Comparison of ENCODE assay signal across 21 cellular contexts in the genomic region with DNA sequence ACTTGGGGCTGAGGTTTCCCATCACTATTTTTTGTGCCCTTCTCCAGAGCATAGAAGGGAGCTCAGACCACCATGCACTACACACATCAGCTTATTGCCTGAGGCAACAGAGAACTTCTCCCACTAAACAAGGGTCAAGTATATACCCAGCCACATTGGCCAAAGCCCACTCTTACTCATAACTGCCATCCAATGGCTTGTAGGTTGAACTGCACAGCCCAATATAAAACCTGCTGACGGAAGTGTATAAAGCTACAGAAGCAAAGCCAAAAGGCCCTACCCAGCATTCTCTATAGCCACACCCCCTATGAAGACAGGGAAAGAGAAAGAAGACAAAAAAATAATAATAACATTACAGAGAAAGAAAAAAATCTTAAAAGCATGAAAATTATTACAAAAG.
DNase-seq lines count a peak whose midpoint lies in the region; ATAC-seq, FAIRE-seq and TF ChIP-seq lines count a peak whose summit lies in the region.
"Had no signal": no experiment of that assay in that cellular context is flagged by ENCODE, and none has a peak within 500 bp of the region (broad histone marks: within the 10 kb centered on the region; RNA-seq: fewer than 3 reads in every experiment).

No MANE protein-coding gene starts in this region.

- H2BK12ac ChIP-seq in H1 (ENCODE audit: low read depth, low read length) = no peak overlapping the region

- no peak overlapping the region for H2AFZ ChIP-seq in H1 (ENCODE audit: low read length)
- H2AFZ ChIP-seq: GM23248 had no signal

- H3K9me3 ChIP-seq in H1 (ENCODE audit: insufficient read depth in 2 of 2, low read depth in 1 of 2, low read length in 1 of 2) (0 out of 4 replicates have a peak, but pooled peaks cover 0 to 3% of the 10 kb centered on the region in 2 experiments), small intestine (ENCODE audit: control insufficient read depth, low read depth) (no peaks in the 10 kb centered on the region)
- H3K9me3 ChIP-seq: A549 had no signal

- H3K27ac ChIP-seq in H1 (ENCODE audit: low read depth, low read length) (no peak overlapping the region), small intestine (ENCODE audit: low read depth in 1 of 2, low read length in 1 of 2) (no peak overlapping the region)
- H3K27ac ChIP-seq: A549, BLaER1, GM23248 had no signal

- 93% methylated on average over 1 of the region's 1 CpG; no CpG with 5 or more reads in 1 of the 2 experiments for WGBS in H1 (ENCODE audit: extremely low coverage in 1 of 2, insufficient coverage in 1 of 2, insufficient read length in 1 of 2, insufficient replicate concordance in 2 of 2, low coverage in 1 of 2, low lambda C conversion rate in 2 of 2, missing lambda C conversion rate in 1 of 2), 2 experiments
- 87 to 100% (median 99%) methylated on average over 1 of the region's 1 CpG for WGBS in small intestine, 3 donors

- no peak overlapping the region for H4K8ac ChIP-seq in H1 (ENCODE audit: extremely low read depth, insufficient read depth, low read length)

- H2BK15ac ChIP-seq in H1 (ENCODE audit: low read length) = no peak overlapping the region

- POLR2A ChIA-PET in H1 (lab: Charles Lee; ENCODE audit: partially characterized antibody) = no interaction called here

- H4K5ac ChIP-seq in H1 (ENCODE audit: insufficient read length, low read depth, low read length) = no peak overlapping the region

- no peak for ATAC-seq in GM18858 (IDR thresholded peaks at IDR 0.05; ENCODE audit: unreplicated experiment)
- no peak for ATAC-seq in HG03039 (IDR thresholded peaks at IDR 0.05; ENCODE audit: unreplicated experiment)
- ATAC-seq: A549, GM12878, T-cell had no signal

- H3K23ac ChIP-seq in H1 (ENCODE audit: insufficient read length) = no peak overlapping the region

- peaks cover 0 to 2% of the 10 kb centered on the region in 2 experiments for H4K20me1 ChIP-seq in H1 (replicated peaks in 1 of 2; ENCODE audit: control insufficient read depth in 1 of 2, insufficient read depth in 2 of 2, low read length in 2 of 2)
- H4K20me1 ChIP-seq: BLaER1 had no signal

- H3K4ac ChIP-seq in H1 (replicated peaks; ENCODE audit: insufficient read length, low read depth, low read length) = no peak overlapping the region

- no peak overlapping the region for H3K18ac ChIP-seq in H1 (ENCODE audit: extremely low read depth, low read length)

- DNase-seq in SK-MEL-5 (ENCODE audit: low read depth, low spot score) = peak; percentile 8
- DNase-seq in H1 (ENCODE audit: low read depth in 1 of 2, low spot score in 2 of 2) = no peak
- peak; percentile 66 for DNase-seq in small intestine
- DNase-seq in NCI-H82 treated with DMSO at 0.1 percent for 48 hours (lab: John Stamatoyannopoulos, UW; ENCODE audit: unreplicated experiment) = no peak
- DNase-seq: Caco-2; CD4-positive, alpha-beta T cell; DMS 273 treated with DMSO at 0.1 percent for 48 hours; DMS79 treated with DMSO at 0.1 percent for 48 hours; GM23248; NCI-H1092; NCI-H1436; NCI-H187 treated with DMSO at 0.1 percent for 48 hours; NCI-H2107; SIG-M5; T-cell had no signal

- peak in 1 of 2 experiments; percentile 27; a peak in 2 of 4 replicates for TF ChIP-seq RAD21 in H1 (IDR thresholded peaks at IDR 0.05 in 1 of 2, conservative IDR thresholded peaks at IDR 0.05 in 1 of 2; ENCODE audit: low read depth in 2 of 2, low read length in 2 of 2)

- H3K14ac ChIP-seq in H1 (ENCODE audit: insufficient read length) = no peak overlapping the region

- no peak overlapping the region for H2AK5ac ChIP-seq in H1 (ENCODE audit: low read depth, low read length)

- H3K4me1 ChIP-seq in H1 (replicated peaks in 1 of 4; ENCODE audit: control insufficient read depth in 3 of 4, insufficient read depth in 4 of 4, low read length in 3 of 4) (no peaks in the 10 kb centered on the region; a peak in 2 of 7 replicates), small intestine (ENCODE audit: control insufficient read depth in 2 of 2, insufficient read depth in 1 of 2, low read depth in 1 of 2, low read length in 1 of 2) (no peaks in the 10 kb centered on the region)
- H3K4me1 ChIP-seq: A549, BLaER1, Caco-2 had no signal

- H3K27me3 ChIP-seq in H1 (replicated peaks in 1 of 4; ENCODE audit: control insufficient read depth in 3 of 4, extremely low read depth in 1 of 4, insufficient read depth in 3 of 4, low read length in 3 of 4) (no peaks in the 10 kb centered on the region), small intestine (ENCODE audit: control insufficient read depth in 2 of 2, insufficient read depth in 2 of 2, low read length in 2 of 2) (no peaks in the 10 kb centered on the region)
- H3K27me3 ChIP-seq: BLaER1 had no signal

- H3K36me3 ChIP-seq in H1 (ENCODE audit: control insufficient read depth in 2 of 4, insufficient read depth in 4 of 4, low read length in 3 of 4) (peaks cover 0 to 9% (median 2%) of the 10 kb centered on the region in 4 experiments; a peak in 2 of 8 replicates), small intestine (ENCODE audit: control insufficient read depth in 2 of 2, insufficient read depth in 2 of 2, low read length in 2 of 2) (peaks cover 0 to 6% of the 10 kb centered on the region in 2 donors)

- FAIRE-seq in H1 (lab: Jason Lieb, UNC) (peak; percentile 19), small intestine (lab: Jason Lieb, UNC) (no peak)
- FAIRE-seq: A549, GM12878 had no signal

- H3K4me3 ChIP-seq in H1 (ENCODE audit: extremely low read depth in 1 of 4, insufficient read depth in 2 of 4, low read depth in 3 of 4, low read length in 4 of 4) (no peak overlapping the region), small intestine (ENCODE audit: low read depth in 1 of 2, low read length in 2 of 2) (no peak overlapping the region)
- H3K4me3 ChIP-seq: A549, BLaER1, GM12878, GM23248 had no signal

- CTCF ChIA-PET in H1 (lab: Charles Lee; ENCODE audit: partially characterized antibody) = interaction anchor here (0.8 to 1.3 kb wide), 7 partner anchors 9 to 86 kb away, joined by 3 to 4 read pairs (median 3); no protein-coding TSS in a partner anchor

- no peaks in the 10 kb centered on the region for H3K23me2 ChIP-seq in H1 (ENCODE audit: low read depth, low read length)

- H3K9ac ChIP-seq in H1 (replicated peaks in 1 of 4; ENCODE audit: extremely low read depth in 1 of 4, low read depth in 3 of 4, low read length in 3 of 4) = no peak overlapping the region
- H3K9ac ChIP-seq: BLaER1, GM23248 had no signal

- no peaks in the 10 kb centered on the region for H3K79me1 ChIP-seq in H1 (ENCODE audit: low read depth, low read length)

- no peak for TF ChIP-seq POLR2A in H1 (IDR thresholded peaks at IDR 0.05; ENCODE audit: control extremely low read depth in 1 of 2, low read depth in 2 of 2, low read length in 2 of 2)

- no peak overlapping the region for H3K56ac ChIP-seq in H1 (replicated peaks; ENCODE audit: insufficient read length, low read depth, low read length)

- in situ Hi-C loops in SK-MEL-5 (cut with HindIII; ENCODE audit: low pct_unique_long_range_greater_than_20kb, low sequenced_read_pairs) = no loop called here

- H3K4me2 ChIP-seq in H1 (ENCODE audit: insufficient read depth in 1 of 2, low read depth in 2 of 2, low read length in 2 of 2) = no peak overlapping the region
- H3K4me2 ChIP-seq: A549, BLaER1 had no signal

- TF ChIP-seq CTCF in GM12873 (IDR thresholded peaks at IDR 0.05; ENCODE audit: insufficient read depth, low read depth, low read length, missing control alignments) = peak; percentile 8
- peak in 2 of 3 experiments; percentile 2 to 37; a peak in 2 of 4 replicates for TF ChIP-seq CTCF in H1 (IDR thresholded peaks at IDR 0.05; ENCODE audit: control extremely low read depth in 1 of 3, insufficient read depth in 1 of 3, low read depth in 1 of 3, low read length in 3 of 3)

- peaks cover 0 to 23% of the 10 kb centered on the region in 2 experiments; a peak in 2 of 4 replicates for H3K79me2 ChIP-seq in H1 (ENCODE audit: control insufficient read depth in 1 of 2, insufficient read depth in 2 of 2, low read length in 2 of 2)

- no peak overlapping the region for H2BK20ac ChIP-seq in H1 (ENCODE audit: low read length)

- no peak overlapping the region for H2BK120ac ChIP-seq in H1 (replicated peaks; ENCODE audit: low read depth, low read length)

- no peak overlapping the region for H4K91ac ChIP-seq in H1 (replicated peaks; ENCODE audit: insufficient read length, low read length)

- no peak overlapping the region for H2BK5ac ChIP-seq in H1 (ENCODE audit: low read depth, low read length)

- no peak for TF ChIP-seq EP300 in H1 (IDR thresholded peaks at IDR 0.05; ENCODE audit: borderline replicate concordance in 1 of 2, low read depth in 2 of 2, low read length in 2 of 2)

TF ChIP-seq in H1, 55 proteins besides CTCF, POLR2A, EP300 and RAD21:
- TF ChIP-seq ZNF274 (IDR thresholded peaks at IDR 0.05; ENCODE audit: borderline replicate concordance, extremely low read depth, low read length) = no peak
- no peak for TF ChIP-seq SIX5 (IDR thresholded peaks at IDR 0.05; ENCODE audit: low read depth, low read length)
- TF ChIP-seq, protein P1, sequence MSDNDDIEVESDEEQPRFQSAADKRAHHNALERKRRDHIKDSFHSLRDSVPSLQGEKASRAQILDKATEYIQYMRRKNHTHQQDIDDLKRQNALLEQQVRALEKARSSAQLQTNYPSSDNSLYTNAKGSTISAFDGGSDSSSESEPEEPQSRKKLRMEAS (IDR thresholded peaks at IDR 0.05) = no peak
- no peak for TF ChIP-seq BACH1 (IDR thresholded peaks at IDR 0.05; ENCODE audit: low read length)
- no peak for TF ChIP-seq CREB1 (IDR thresholded peaks at IDR 0.05)
- no peak for TF ChIP-seq BCL11A (IDR thresholded peaks at IDR 0.05; ENCODE audit: low read depth in 2 of 2, low read length in 2 of 2)
- no peak for TF ChIP-seq MAFK (IDR thresholded peaks at IDR 0.05; ENCODE audit: low read depth, low read length)
- no peak for TF ChIP-seq BRCA1 (IDR thresholded peaks at IDR 0.05; ENCODE audit: low read depth, low read length)
- TF ChIP-seq CEBPB (IDR thresholded peaks at IDR 0.05; ENCODE audit: low read depth, low read length) = no peak
- TF ChIP-seq TAF7 (optimal IDR thresholded peaks at IDR 0.05; ENCODE audit: borderline replicate concordance, low read depth, low read length) = no peak
- TF ChIP-seq, protein P2, sequence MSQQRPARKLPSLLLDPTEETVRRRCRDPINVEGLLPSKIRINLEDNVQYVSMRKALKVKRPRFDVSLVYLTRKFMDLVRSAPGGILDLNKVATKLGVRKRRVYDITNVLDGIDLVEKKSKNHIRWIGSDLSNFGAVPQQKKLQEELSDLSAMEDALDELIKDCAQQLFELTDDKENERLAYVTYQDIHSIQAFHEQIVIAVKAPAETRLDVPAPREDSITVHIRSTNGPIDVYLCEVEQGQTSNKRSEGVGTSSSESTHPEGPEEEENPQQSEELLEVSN (IDR thresholded peaks at IDR 0.05) = no peak
- TF ChIP-seq POLR2AphosphoS5 (IDR thresholded peaks at IDR 0.05; ENCODE audit: low read depth, low read length) = no peak

Comparison
In these comparisons a context has a peak if more than half of its experiments do, and no peak if none do; other contexts are left out.
1. DNase-seq: peak in SK-MEL-5 (single experiment) and small intestine (single experiment); none in H1 (0 of 2) and NCI-H82 treated with DMSO at 0.1 percent for 48 hours (single experiment).